ENCODE assay signal across 8 cellular contexts in genomic region chr18:32919799-32920198, GRCh38.
DNase-seq lines count a peak whose midpoint lies in the region; ATAC-seq and TF ChIP-seq lines count a peak whose summit lies in the region.

No MANE protein-coding gene starts in this region.

- H3K9ac ChIP-seq in OCI-LY1 (ENCODE audit: low read length) (no peak overlapping the region), trophoblast cell (ENCODE audit: low read length) (no peak overlapping the region)

- no peaks in the 10 kb centered on the region for H3K79me1 ChIP-seq in trophoblast cell (ENCODE audit: low read length)

- H2AFZ ChIP-seq in OCI-LY1 (ENCODE audit: low read length): no peak overlapping the region
- no peak overlapping the region for H2AFZ ChIP-seq in trophoblast cell (ENCODE audit: insufficient read depth, low read length, poor library complexity)

- no peaks in the 10 kb centered on the region for H4K20me1 ChIP-seq in OCI-LY1 (ENCODE audit: insufficient read depth, low read length)

- in situ Hi-C loops in GM13977 (cut with MboI; ENCODE audit: low pct_unique_long_range_greater_than_20kb, low sequenced_read_pairs, unreplicated experiment) (loop anchor here (10.0 kb wide), 1 partner anchor 205 kb away; no protein-coding TSS in a partner anchor), gastrocnemius medialis (cut with MboI; ENCODE audit: low sequenced_read_pairs in 4 of 4) (no loop called here)

- H3K23ac ChIP-seq in trophoblast cell (ENCODE audit: low read length): no peak overlapping the region

- H3K79me2 ChIP-seq in OCI-LY1 (ENCODE audit: insufficient read depth, low read length) (no peaks in the 10 kb centered on the region), trophoblast cell (ENCODE audit: control insufficient read depth, insufficient read depth, low read length, poor library complexity) (no peaks in the 10 kb centered on the region)

- no peaks in the 10 kb centered on the region for H3K27me3 Mint-ChIP-seq in activated T-helper 2 cell treated with anti-CD3 and anti-CD28 coated beads, Interferon-gamma antibody, Interleukin-2, Interleukin-4, amounts not matched to agents 10 μg/mL and 5 μg/mL and 100 μg/mL, durations not matched to agents 14 hours and 24 hours and 36 hours (ENCODE audit: low read depth)

- H4K8ac ChIP-seq in trophoblast cell (ENCODE audit: low read depth, low read length): no peak overlapping the region

- H3K4me2 ChIP-seq in OCI-LY1 (ENCODE audit: low read length): no peak overlapping the region
- H3K4me2 ChIP-seq in trophoblast cell (ENCODE audit: low read length): no peak overlapping the region

- no peak overlapping the region for H3K4ac ChIP-seq in trophoblast cell (ENCODE audit: low read depth, low read length)

- intact Hi-C loops in esophagus squamous epithelium (cut with DNase I): no loop called here
- intact Hi-C loops in gastrocnemius medialis (cut with DNase I; ENCODE audit: low total_unique reads): no loop called here
- intact Hi-C loops in activated T-helper 2 cell treated with anti-CD3 and anti-CD28 coated beads, Interferon-gamma antibody, Interleukin-2, Interleukin-4, amounts not matched to agents 10 μg/mL and 5 μg/mL and 100 μg/mL, durations not matched to agents 14 hours and 24 hours and 36 hours (cut with micrococcal nuclease): no loop called here

- no peak overlapping the region for H2AK5ac ChIP-seq in trophoblast cell (ENCODE audit: low read length)

- no peaks in the 10 kb centered on the region for H3K36me3 ChIP-seq in OCI-LY1 (ENCODE audit: insufficient read depth, low read length)
- no peaks in the 10 kb centered on the region for H3K36me3 ChIP-seq in esophagus squamous epithelium
- H3K36me3 ChIP-seq in gastrocnemius medialis: no peaks in the 10 kb centered on the region
- H3K36me3 ChIP-seq in trophoblast cell (ENCODE audit: control insufficient read depth in 1 of 2, insufficient read depth in 2 of 2, low read length in 2 of 2): no peaks in the 10 kb centered on the region

- no peak overlapping the region for H4K12ac ChIP-seq in trophoblast cell (ENCODE audit: low read depth, low read length)

- DNase-seq in GM13977 (ENCODE audit: low spot score) (peak; percentile 56), HuH-7 (ENCODE audit: low spot score) (peak; percentile 44), esophagus squamous epithelium (lab: John Stamatoyannopoulos, UW) (peak; percentile 6), gastrocnemius medialis (no peak), trophoblast cell (no peak)
- no peak for DNase-seq in activated T-helper 2 cell treated with anti-CD3 and anti-CD28 coated beads, Interferon-gamma antibody, Interleukin-2, Interleukin-4, amounts not matched to agents 10 μg/mL and 5 μg/mL and 100 μg/mL, durations not matched to agents 14 hours and 24 hours and 36 hours (ENCODE audit: low spot score)

- peak; percentile 91 for ATAC-seq in GM21786 (IDR thresholded peaks at IDR 0.05; ENCODE audit: unreplicated experiment)
- no peak for ATAC-seq in gastrocnemius medialis

- 43 to 48% methylated on average over 2 of the region's 2 CpGs for WGBS in esophagus squamous epithelium, 2 donors
- WGBS in trophoblast cell (ENCODE audit: extremely low coverage, insufficient coverage, insufficient read length): no CpG with 5 or more reads among the region's 2 CpGs

- no peak overlapping the region for H2BK120ac ChIP-seq in trophoblast cell (ENCODE audit: insufficient read depth, low read length, poor library complexity)

- H3K14ac ChIP-seq in trophoblast cell (ENCODE audit: low read length): no peak overlapping the region

- H3K9me3 ChIP-seq in OCI-LY1 (ENCODE audit: low read length): no peaks in the 10 kb centered on the region
- H3K9me3 ChIP-seq in esophagus squamous epithelium: no peaks in the 10 kb centered on the region
- H3K9me3 ChIP-seq in gastrocnemius medialis: no peaks in the 10 kb centered on the region
- H3K9me3 ChIP-seq in trophoblast cell (ENCODE audit: insufficient read depth, low read depth, low read length): no peaks in the 10 kb centered on the region

- no peaks in the 10 kb centered on the region for H3K9me2 ChIP-seq in OCI-LY1 (ENCODE audit: low read depth, low read length)

- H2BK12ac ChIP-seq in trophoblast cell (ENCODE audit: low read length): no peak overlapping the region

- peaks cover 31% of the 10 kb centered on the region for H3K4me1 ChIP-seq in OCI-LY1 (ENCODE audit: insufficient read depth, low read length, severe bottlenecking)
- H3K4me1 ChIP-seq in esophagus squamous epithelium: no peaks in the 10 kb centered on the region
- H3K4me1 ChIP-seq in gastrocnemius medialis: no peaks in the 10 kb centered on the region
- peaks cover 2 to 4% of the 10 kb centered on the region in 2 experiments for H3K4me1 ChIP-seq in trophoblast cell (ENCODE audit: control insufficient read depth in 1 of 2, insufficient read depth in 2 of 2, low read length in 2 of 2)

- H3F3A ChIP-seq in OCI-LY1 (ENCODE audit: insufficient read depth, low read length): no peaks in the 10 kb centered on the region

- no peaks in the 10 kb centered on the region for H3K9me3 Mint-ChIP-seq in activated T-helper 2 cell treated with anti-CD3 and anti-CD28 coated beads, Interferon-gamma antibody, Interleukin-2, Interleukin-4, amounts not matched to agents 10 μg/mL and 5 μg/mL and 100 μg/mL, durations not matched to agents 14 hours and 24 hours and 36 hours

- no peak overlapping the region for H2BK5ac ChIP-seq in trophoblast cell (ENCODE audit: low read depth, low read length, poor library complexity)

- H3K27ac ChIP-seq in OCI-LY1 (ENCODE audit: low read depth, low read length, poor library complexity, severe bottlenecking) (no peak overlapping the region), esophagus squamous epithelium (no peak overlapping the region), gastrocnemius medialis (no peak overlapping the region), trophoblast cell (ENCODE audit: low read depth, low read length) (no peak overlapping the region)

- H3K27ac Mint-ChIP-seq in activated T-helper 2 cell treated with anti-CD3 and anti-CD28 coated beads, Interferon-gamma antibody, Interleukin-2, Interleukin-4, amounts not matched to agents 10 μg/mL and 5 μg/mL and 100 μg/mL, durations not matched to agents 14 hours and 24 hours and 36 hours: no peak overlapping the region

- H3K4me1 Mint-ChIP-seq in activated T-helper 2 cell treated with anti-CD3 and anti-CD28 coated beads, Interferon-gamma antibody, Interleukin-2, Interleukin-4, amounts not matched to agents 10 μg/mL and 5 μg/mL and 100 μg/mL, durations not matched to agents 14 hours and 24 hours and 36 hours (ENCODE audit: low read depth): no peaks in the 10 kb centered on the region

- H3K4me3 ChIP-seq in OCI-LY1 (ENCODE audit: low read depth, low read length, poor library complexity, severe bottlenecking) (no peak overlapping the region), esophagus squamous epithelium (no peak overlapping the region), gastrocnemius medialis (no peak overlapping the region), trophoblast cell (ENCODE audit: low read depth, low read length) (no peak overlapping the region)

- no peak for TF ChIP-seq POLR2A in esophagus squamous epithelium (IDR thresholded peaks at IDR 0.05)
- TF ChIP-seq POLR2A in gastrocnemius medialis (IDR thresholded peaks at IDR 0.05): no peak

- TF ChIP-seq CTCF in GM13977 (IDR thresholded peaks at IDR 0.05; ENCODE audit: extremely low read depth, insufficient read depth, missing control alignments): peak; percentile 72
- TF ChIP-seq CTCF in OCI-LY1 (IDR thresholded peaks at IDR 0.05; ENCODE audit: low read length): peak; percentile 98
- peak in 3 of 6 experiments; percentile 11 to 31 (median 25) for TF ChIP-seq CTCF in esophagus squamous epithelium (IDR thresholded peaks at IDR 0.05)
- no peak for TF ChIP-seq CTCF in gastrocnemius medialis (IDR thresholded peaks at IDR 0.05 in 4 of 5, conservative IDR thresholded peaks at IDR 0.05 in 1 of 5)

- H4K91ac ChIP-seq in trophoblast cell (ENCODE audit: low read depth, low read length): no peak overlapping the region

- H3K4me3 Mint-ChIP-seq in activated T-helper 2 cell treated with anti-CD3 and anti-CD28 coated beads, Interferon-gamma antibody, Interleukin-2, Interleukin-4, amounts not matched to agents 10 μg/mL and 5 μg/mL and 100 μg/mL, durations not matched to agents 14 hours and 24 hours and 36 hours (ENCODE audit: low read depth): no peak overlapping the region

- H3K27me3 ChIP-seq in OCI-LY1 (ENCODE audit: insufficient read depth, low read length): no peaks in the 10 kb centered on the region
- H3K27me3 ChIP-seq in esophagus squamous epithelium: no peaks in the 10 kb centered on the region
- H3K27me3 ChIP-seq in gastrocnemius medialis: no peaks in the 10 kb centered on the region
- H3K27me3 ChIP-seq in trophoblast cell (ENCODE audit: insufficient read depth, low read length): no peaks in the 10 kb centered on the region

- H3K36me3 Mint-ChIP-seq in activated T-helper 2 cell treated with anti-CD3 and anti-CD28 coated beads, Interferon-gamma antibody, Interleukin-2, Interleukin-4, amounts not matched to agents 10 μg/mL and 5 μg/mL and 100 μg/mL, durations not matched to agents 14 hours and 24 hours and 36 hours (ENCODE audit: low read depth): no peaks in the 10 kb centered on the region

- H3K18ac ChIP-seq in trophoblast cell (ENCODE audit: low read length): no peak overlapping the region

Comparison
In these comparisons a context has a peak if more than half of its experiments do, and no peak if none do; other contexts are left out.
1. DNase-seq: peak in GM13977 (single experiment), HuH-7 (single experiment) and esophagus squamous epithelium (single experiment); none in gastrocnemius medialis (0 of 2), activated T-helper 2 cell treated with anti-CD3 and anti-CD28 coated beads, Interferon-gamma antibody, Interleukin-2, Interleukin-4, amounts not matched to agents 10 μg/mL and 5 μg/mL and 100 μg/mL, durations not matched to agents 14 hours and 24 hours and 36 hours (single experiment) and trophoblast cell (0 of 2).
2. CTCF ChIP-seq: peak in GM13977 (single experiment) and OCI-LY1 (single experiment); none in gastrocnemius medialis (0 of 5).